In genomic region chr3:190339130-190339529, GRCh38 we compare ENCODE assay signal across 9 cellular contexts. TPM values are rescaled to one million over a fixed set of nuclear protein-coding genes. Genes with fewer than 3 reads are reported as not detected.
DNase-seq lines count a peak whose midpoint lies in the region; ATAC-seq and TF ChIP-seq lines count a peak whose summit lies in the region.
"Had no signal": no experiment of that assay in that cellular context is flagged by ENCODE, and none has a peak within 500 bp of the region (broad histone marks: within the 10 kb centered on the region; RNA-seq: fewer than 3 reads in every experiment).

No MANE protein-coding gene starts in this region.

- CTCF ChIA-PET in IMR-90 (lab: Yijun Ruan, JAX) (interaction anchor here (0.9 to 1.7 kb wide), 4 partner anchors 13 to 47 kb away, joined by 3 to 5 read pairs (median 4); partner anchors contain the start of gene CLDN1), Caco-2 (lab: Charles Lee) (interaction anchor here (0.9 kb wide), 1 partner anchor 17 kb away, joined by 3 read pairs; the partner anchor contains the start of gene CLDN1)

- H3K4me3 Mint-ChIP-seq in Caco-2 (ENCODE audit: unreplicated experiment) = no peak overlapping the region

- no peak overlapping the region; the same call in 1 of the 2 replicates for H3K4me2 ChIP-seq in IMR-90 (ENCODE audit: low read depth, low read length)

- no peak overlapping the region for H3K9ac ChIP-seq in IMR-90 (ENCODE audit: low read depth, low read length)

- POLR2A ChIA-PET in IMR-90 (lab: Charles Lee; ENCODE audit: unreplicated experiment) = no interaction called here
- POLR2A ChIA-PET in Caco-2 (lab: Charles Lee) = no interaction called here

- H3K4me3 ChIP-seq in AG10803 (ENCODE audit: low read length) (no peak overlapping the region), IMR-90 (ENCODE audit: insufficient read depth, low read depth, low read length) (no peak overlapping the region), Caco-2 (ENCODE audit: low read depth, low read length) (no peak overlapping the region)

- no peak overlapping the region for H4K91ac ChIP-seq in IMR-90 (ENCODE audit: insufficient read depth, low read depth, low read length)

- peak overlapping the region; percentile 97 for H2BK120ac ChIP-seq in IMR-90 (ENCODE audit: low read depth, low read length)

- TF ChIP-seq POLR2A in IMR-90 (IDR thresholded peaks at IDR 0.05; ENCODE audit: low read depth, low read length) = no peak
- TF ChIP-seq POLR2A in erythroblast (IDR thresholded peaks at IDR 0.05; ENCODE audit: low read length) = no peak

- no peak overlapping the region for H2AFZ ChIP-seq in IMR-90 (replicated peaks; ENCODE audit: low read length, poor library complexity)

- H3K79me1 ChIP-seq in IMR-90 (ENCODE audit: low read depth in 1 of 2, low read length in 2 of 2) = no peaks in the 10 kb centered on the region

- peak overlapping the region; percentile 95 for H2BK20ac ChIP-seq in IMR-90 (ENCODE audit: low read depth, low read length)

- no peak overlapping the region for H2AK9ac ChIP-seq in IMR-90 (replicated peaks; ENCODE audit: low read depth, low read length, poor library complexity)

- H2AK5ac ChIP-seq in IMR-90 (ENCODE audit: low read depth, low read length) = no peak overlapping the region

- BruUV-seq in IMR-90 (replicated peaks; lab: Mats Ljungman, UMichigan) (no TSS peak), Caco-2 (replicated peaks; lab: Mats Ljungman, UMichigan) (no TSS peak)

- H3K23ac ChIP-seq in IMR-90 (ENCODE audit: low read depth, low read length) = peak overlapping the region; percentile 80; the same call in 1 of the 2 replicates

- H3K4me1 ChIP-seq in IMR-90 (ENCODE audit: control insufficient read depth, insufficient read depth, low read length) = peaks cover 10% of the 10 kb centered on the region; the same call in 1 of the 2 replicates
- peaks cover 1% of the 10 kb centered on the region; the same call in 1 of the 2 replicates for H3K4me1 ChIP-seq in Caco-2

- dilution Hi-C loops in IMR-90 (cut with HindIII; ENCODE audit: low sequenced_read_pairs, unreplicated experiment) = no loop called here

- H3K4ac ChIP-seq in IMR-90 (ENCODE audit: low read depth, low read length) = peak overlapping the region; percentile 89; the same call in 1 of the 2 replicates

- H3K9me3 ChIP-seq in IMR-90 (ENCODE audit: control insufficient read depth, insufficient read depth, low read length) (peaks cover 3% of the 10 kb centered on the region; the same call in 1 of the 2 replicates), Caco-2 (no peaks in the 10 kb centered on the region; the same call in 1 of the 2 replicates)

- H4K5ac ChIP-seq in IMR-90 (ENCODE audit: low read depth, low read length) = peak overlapping the region; percentile 31; the same call in 1 of the 2 replicates

- H4K8ac ChIP-seq in IMR-90 (ENCODE audit: low read depth in 2 of 2, low read length in 2 of 2) = peak overlapping the region in 1 of 2 experiments; percentile 65; a peak in 2 of 4 replicates

- ATAC-seq in GM19395 (IDR thresholded peaks at IDR 0.05; ENCODE audit: unreplicated experiment) = peak; percentile 73
- peak; percentile 86 for ATAC-seq in IMR-90 (ENCODE audit: low read depth)
- no peak for ATAC-seq in HG02763 (IDR thresholded peaks at IDR 0.05; ENCODE audit: unreplicated experiment)

- H3K27ac Mint-ChIP-seq in Caco-2 (ENCODE audit: unreplicated experiment) = no peak overlapping the region

- H3K9me3 Mint-ChIP-seq in Caco-2 (ENCODE audit: unreplicated experiment) = peaks cover 7% of the 10 kb centered on the region

- no peaks in the 10 kb centered on the region for H4K20me1 ChIP-seq in IMR-90 (ENCODE audit: insufficient read depth, low read length)

- intact Hi-C loops in IMR-90 (cut with micrococcal nuclease) (no loop called here), Caco-2 (cut with micrococcal nuclease; ENCODE audit: unreplicated experiment) (no loop called here)

- H3K36me3 Mint-ChIP-seq in Caco-2 (ENCODE audit: insufficient read depth, unreplicated experiment) = no peaks in the 10 kb centered on the region

- peaks cover 3% of the 10 kb centered on the region for H3K9me1 ChIP-seq in IMR-90 (ENCODE audit: insufficient read depth, low read length)

- in situ Hi-C loops in IMR-90 (cut with MboI; ENCODE audit: low sequenced_read_pairs) = no loop called here

- no peak overlapping the region; the same call in 1 of the 2 replicates for H3K18ac ChIP-seq in IMR-90 (ENCODE audit: low read depth, low read length)

- DNase-seq in AG10803 (ENCODE audit: low read depth) (peak; percentile 46), IMR-90 (peak; percentile 83), erythroblast (lab: John Stamatoyannopoulos, UW) (peak; percentile 10 to 13), SKM-1 (lab: John Stamatoyannopoulos, UW; ENCODE audit: unreplicated experiment) (no peak), NCI-H748 treated with DMSO at 0.1 percent for 48 hours (lab: John Stamatoyannopoulos, UW) (no peak), Caco-2 (no peak)
- DNase-seq: NCI-H1092 treated with DMSO at 0.1 percent for 48 hours had no signal

- no peaks in the 10 kb centered on the region for H3K27me3 Mint-ChIP-seq in Caco-2 (ENCODE audit: insufficient read depth, unreplicated experiment)

- peak; percentile 30 for TF ChIP-seq RAD21 in IMR-90 (IDR thresholded peaks at IDR 0.05; ENCODE audit: low read length)

- TF ChIP-seq CTCF in AG10803 (conservative IDR thresholded peaks at IDR 0.05; ENCODE audit: low read length) (peak; percentile 35), IMR-90 (conservative IDR thresholded peaks at IDR 0.05; ENCODE audit: low read depth, low read length) (peak; percentile 32), Caco-2 (IDR thresholded peaks at IDR 0.05; ENCODE audit: insufficient read depth in 1 of 2, low read depth in 1 of 2, low read length in 1 of 2, severe bottlenecking in 1 of 2, unreplicated experiment in 1 of 2) (peak in 1 of 2 experiments; percentile 15)

- peak overlapping the region; percentile 76 for H2BK5ac ChIP-seq in IMR-90 (ENCODE audit: low read depth, low read length, poor library complexity, severe bottlenecking)

- peak overlapping the region; percentile 13; the same call in 1 of the 2 replicates for H3K56ac ChIP-seq in IMR-90 (ENCODE audit: extremely low read depth, insufficient read depth, low read length)

- H3K36me3 ChIP-seq in IMR-90 (ENCODE audit: control insufficient read depth, insufficient read depth, low read length) (no peaks in the 10 kb centered on the region), Caco-2 (ENCODE audit: control insufficient read depth, insufficient read depth, low read length) (no peaks in the 10 kb centered on the region)

- H3K27me3 ChIP-seq in IMR-90 (ENCODE audit: control insufficient read depth, insufficient read depth, low read length) (no peaks in the 10 kb centered on the region), Caco-2 (replicated peaks; ENCODE audit: control insufficient read depth, insufficient read depth, low read length) (no peaks in the 10 kb centered on the region)

- no peak overlapping the region for H2BK15ac ChIP-seq in IMR-90 (ENCODE audit: low read depth, low read length)

- H3K27ac ChIP-seq in IMR-90 (ENCODE audit: insufficient read depth, low read length) = no peak overlapping the region

- H3K14ac ChIP-seq in IMR-90 (replicated peaks; ENCODE audit: low read depth, low read length) = peak overlapping the region; percentile 92; the same call in 1 of the 2 replicates

- H3K4me1 Mint-ChIP-seq in Caco-2 (ENCODE audit: low read depth, unreplicated experiment) = peaks cover 7% of the 10 kb centered on the region

TF ChIP-seq in IMR-90, 13 proteins besides CTCF, POLR2A, EP300 and RAD21:
- peak; percentile 49; the same call in 1 of the 2 replicates for TF ChIP-seq CEBPB (IDR thresholded peaks at IDR 0.05; ENCODE audit: low read depth, low read length)
- no peak for TF ChIP-seq USF2 (IDR thresholded peaks at IDR 0.05; ENCODE audit: low read depth, low read length)
TF ChIP-seq in IMR-90: peak in this region for 1.

RNA-seq across cellular contexts. Expression of gene CLDN1, which starts 16.9 kb away (rescaled TPM):
- total RNA-seq in IMR-90 (2012; rRNA removed) (4.7 and 7.2 TPM in 2 replicates), Caco-2 (2022) (38.9 and 39.3 TPM in 2 replicates)
- polyA plus RNA-seq in IMR-90 (2012; rRNA removed) = 6.3 and 7.3 TPM in 2 replicates
- polyA plus RNA-seq in IMR-90 (2012; cell fraction: cytosol; rRNA removed) = 3.2 and 5.2 TPM in 2 replicates
- 2.0 and 8.6 TPM in 2 replicates for polyA plus RNA-seq in IMR-90 (2012; cell fraction: nucleus; rRNA removed; ENCODE audit: low replicate concordance)

RNA-seq across cellular contexts. Expression of gene CLDN16, which starts 48.8 kb away (rescaled TPM):
- under 0.01 TPM in 2 replicates for total RNA-seq in IMR-90 (2012; rRNA removed)
- polyA plus RNA-seq in IMR-90 (2012; rRNA removed) = 0.09 and 0.22 TPM in 2 replicates
- 0.13 TPM in 1 of 2 replicates, not detected in the other for polyA plus RNA-seq in IMR-90 (2012; cell fraction: cytosol; rRNA removed)
- 0.02 and 0.07 TPM in 2 replicates for polyA plus RNA-seq in IMR-90 (2012; cell fraction: nucleus; rRNA removed; ENCODE audit: low replicate concordance)
- total RNA-seq in Caco-2 (2022) = 0.27 and 0.30 TPM in 2 replicates

Comparison
In these comparisons a context has a peak if more than half of its experiments do, and no peak if none do; other contexts are left out.
1. DNase-seq: peak in AG10803 (single experiment), IMR-90 (single experiment) and erythroblast (2 of 2); none in SKM-1 (single experiment), NCI-H748 treated with DMSO at 0.1 percent for 48 hours (single experiment) and Caco-2 (0 of 2).